ENCODE assay signal across 17 cellular contexts in the genomic region with DNA sequence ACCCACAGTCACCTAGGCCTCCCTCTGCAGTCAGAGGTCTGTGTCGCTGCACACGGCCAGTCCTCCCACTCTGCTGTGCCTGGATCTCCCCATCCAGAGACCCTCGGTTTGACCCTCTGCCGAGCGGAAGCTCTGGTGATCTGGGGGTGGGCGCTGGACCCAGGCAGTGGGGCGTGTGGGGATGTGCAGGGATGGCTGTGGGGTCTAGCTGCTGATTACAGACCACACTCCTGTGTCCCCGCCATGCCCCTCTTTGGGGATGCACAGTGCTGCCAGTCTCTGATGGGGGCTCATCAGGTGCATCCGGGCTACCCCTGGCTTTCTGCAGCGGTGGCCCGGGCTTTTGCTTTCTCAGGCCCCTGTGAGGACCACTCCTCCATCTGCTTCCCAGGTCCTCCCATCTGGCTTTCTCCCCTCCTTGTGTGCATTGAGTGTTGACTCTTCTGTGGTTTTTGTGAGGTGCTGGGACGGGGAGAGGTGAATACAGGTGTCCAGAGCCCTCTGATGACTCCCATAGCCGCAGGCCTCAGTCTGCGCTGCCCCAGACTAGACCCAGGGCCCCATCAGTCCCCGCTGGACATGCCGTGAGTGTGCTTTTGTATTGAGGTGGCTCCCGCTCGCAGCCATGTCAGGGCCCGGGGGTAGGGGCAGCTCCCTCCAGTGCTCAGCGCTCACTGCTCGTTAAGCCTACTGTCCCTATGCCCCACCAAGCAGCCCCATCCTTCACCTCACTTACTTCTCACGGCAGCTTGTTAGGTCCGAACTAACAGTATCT.
DNase-seq lines count a peak whose midpoint lies in the region; ATAC-seq and TF ChIP-seq lines count a peak whose summit lies in the region.
"Had no signal": no experiment of that assay in that cellular context is flagged by ENCODE, and none has a peak within 500 bp of the region (broad histone marks: within the 10 kb centered on the region; RNA-seq: fewer than 3 reads in every experiment).

No MANE protein-coding gene starts in this region.

- H3K36me3 ChIP-seq in trophoblast cell (ENCODE audit: control insufficient read depth in 1 of 2, insufficient read depth in 2 of 2, low read length in 2 of 2) = peaks cover 0 to 11% of the 10 kb centered on the region in 2 experiments

- no peaks in the 10 kb centered on the region for H3K27me3 ChIP-seq in trophoblast cell (ENCODE audit: insufficient read depth, low read length)

- H3K27me3 Mint-ChIP-seq in activated T-helper 1 cell treated with anti-CD3 and anti-CD28 coated beads, Interleukin-12 subunit alpha, Interleukin-12 subunit beta, Interleukin-2, Interleukin-4 antibody, amounts not matched to agents 30 ng/mL and 10 ng/mL and 1 ng/mL, durations not matched to agents 14 hours and 24 hours and 36 hours (ENCODE audit: insufficient read depth) = no peaks in the 10 kb centered on the region
- peaks cover 7% of the 10 kb centered on the region for H3K27me3 Mint-ChIP-seq in glutamatergic neuron (ENCODE audit: unreplicated experiment)
- H3K27me3 Mint-ChIP-seq: IgD-negative memory B cell had no signal

- H3K9me3 ChIP-seq in trophoblast cell (ENCODE audit: insufficient read depth, low read depth, low read length) = peaks cover 3% of the 10 kb centered on the region
- H3K9me3 ChIP-seq: A549 had no signal

- H2BK120ac ChIP-seq in trophoblast cell (ENCODE audit: insufficient read depth, low read length, poor library complexity) = no peak overlapping the region

- H3K79me2 ChIP-seq in trophoblast cell (ENCODE audit: control insufficient read depth, insufficient read depth, low read length, poor library complexity) = no peaks in the 10 kb centered on the region

- no peak overlapping the region for H2BK5ac ChIP-seq in trophoblast cell (ENCODE audit: low read depth, low read length, poor library complexity)

- H3K4me1 Mint-ChIP-seq in activated T-helper 1 cell treated with anti-CD3 and anti-CD28 coated beads, Interleukin-12 subunit alpha, Interleukin-12 subunit beta, Interleukin-2, Interleukin-4 antibody, amounts not matched to agents 30 ng/mL and 10 ng/mL and 1 ng/mL, durations not matched to agents 14 hours and 24 hours and 36 hours (ENCODE audit: low read depth) = peaks cover 12% of the 10 kb centered on the region
- peaks cover 7% of the 10 kb centered on the region for H3K4me1 Mint-ChIP-seq in glutamatergic neuron (ENCODE audit: low read depth, unreplicated experiment)

- no peak for TF ChIP-seq CTCF in glutamatergic neuron (IDR thresholded peaks at IDR 0.05; ENCODE audit: partially characterized antibody, unreplicated experiment)

- no peak overlapping the region for H4K91ac ChIP-seq in trophoblast cell (ENCODE audit: low read depth, low read length)

- H3K4me3 Mint-ChIP-seq in activated T-helper 1 cell treated with anti-CD3 and anti-CD28 coated beads, Interleukin-12 subunit alpha, Interleukin-12 subunit beta, Interleukin-2, Interleukin-4 antibody, amounts not matched to agents 30 ng/mL and 10 ng/mL and 1 ng/mL, durations not matched to agents 14 hours and 24 hours and 36 hours = no peak overlapping the region
- no peak overlapping the region for H3K4me3 Mint-ChIP-seq in glutamatergic neuron (ENCODE audit: unreplicated experiment)
- H3K4me3 Mint-ChIP-seq: CD8-positive, alpha-beta memory T cell; IgD-negative memory B cell had no signal

- DNase-seq in Right ventricle myocardium inferior (ENCODE audit: missing footprints) (peak; percentile 40), Right ventricle myocardium superior (no peak), trophoblast cell (no peak), glutamatergic neuron (no peak), NCI-H526 treated with DMSO at 0.1 percent for 48 hours (lab: John Stamatoyannopoulos, UW) (no peak)
- DNase-seq in activated T-helper 1 cell treated with anti-CD3 and anti-CD28 coated beads, Interleukin-12 subunit alpha, Interleukin-12 subunit beta, Interleukin-2, Interleukin-4 antibody, amounts not matched to agents 30 ng/mL and 10 ng/mL and 1 ng/mL, durations not matched to agents 14 hours and 24 hours and 36 hours (ENCODE audit: low spot score) = no peak
- DNase-seq: CD8-positive, alpha-beta memory T cell; GOT3; Karpas-422; NCI-H1417 treated with DMSO at 0.1 percent for 48 hours; NCI-H187 treated with DMSO at 0.1 percent for 48 hours; NCI-H2227 treated with DMSO at 0.1 percent for 48 hours; NCI-H524; PC-9 had no signal

- no peak for ATAC-seq in Right ventricle myocardium inferior
- ATAC-seq in Right ventricle myocardium superior (ENCODE audit: poor library complexity) = no peak
- no peak for ATAC-seq in GM21717 (IDR thresholded peaks at IDR 0.05; ENCODE audit: unreplicated experiment)
- ATAC-seq: A549 had no signal

- H3K4me3 ChIP-seq in trophoblast cell (ENCODE audit: low read depth, low read length) = no peak overlapping the region
- H3K4me3 ChIP-seq: A549, PC-9 had no signal

- H3K9ac ChIP-seq in trophoblast cell (ENCODE audit: low read length) = no peak overlapping the region

- no peak overlapping the region for H4K12ac ChIP-seq in trophoblast cell (ENCODE audit: low read depth, low read length)

- peaks cover 7% of the 10 kb centered on the region for H3K9me3 Mint-ChIP-seq in activated T-helper 1 cell treated with anti-CD3 and anti-CD28 coated beads, Interleukin-12 subunit alpha, Interleukin-12 subunit beta, Interleukin-2, Interleukin-4 antibody, amounts not matched to agents 30 ng/mL and 10 ng/mL and 1 ng/mL, durations not matched to agents 14 hours and 24 hours and 36 hours
- H3K9me3 Mint-ChIP-seq in glutamatergic neuron (ENCODE audit: unreplicated experiment) = peaks cover 15% of the 10 kb centered on the region
- H3K9me3 Mint-ChIP-seq: CD8-positive, alpha-beta memory T cell; IgD-negative memory B cell had no signal

- intact Hi-C loops in Right ventricle myocardium inferior (cut with DNase I) = no loop called here
- intact Hi-C loops in Right ventricle myocardium superior (cut with DNase I) = no loop called here
- intact Hi-C loops in activated T-helper 1 cell treated with anti-CD3 and anti-CD28 coated beads, Interleukin-12 subunit alpha, Interleukin-12 subunit beta, Interleukin-2, Interleukin-4 antibody, amounts not matched to agents 30 ng/mL and 10 ng/mL and 1 ng/mL, durations not matched to agents 14 hours and 24 hours and 36 hours (cut with micrococcal nuclease) = no loop called here

- H3K4me1 ChIP-seq in trophoblast cell (ENCODE audit: control insufficient read depth in 1 of 2, insufficient read depth in 2 of 2, low read length in 2 of 2) = no peaks in the 10 kb centered on the region
- H3K4me1 ChIP-seq: A549 had no signal

- H4K8ac ChIP-seq in trophoblast cell (ENCODE audit: low read depth, low read length) = no peak overlapping the region

- no peak overlapping the region for H3K27ac ChIP-seq in trophoblast cell (ENCODE audit: low read depth, low read length)
- H3K27ac ChIP-seq: A549, PC-9 had no signal

- H3K14ac ChIP-seq in trophoblast cell (ENCODE audit: low read length) = no peak overlapping the region

- no CpG with 5 or more reads among the region's 23 CpGs for WGBS in trophoblast cell (ENCODE audit: extremely low coverage, insufficient coverage, insufficient read length)

- H3K23ac ChIP-seq in trophoblast cell (ENCODE audit: low read length) = peak overlapping the region; percentile 41

- peaks cover 4% of the 10 kb centered on the region for H3K36me3 Mint-ChIP-seq in activated T-helper 1 cell treated with anti-CD3 and anti-CD28 coated beads, Interleukin-12 subunit alpha, Interleukin-12 subunit beta, Interleukin-2, Interleukin-4 antibody, amounts not matched to agents 30 ng/mL and 10 ng/mL and 1 ng/mL, durations not matched to agents 14 hours and 24 hours and 36 hours (ENCODE audit: low read depth)
- peaks cover 16% of the 10 kb centered on the region for H3K36me3 Mint-ChIP-seq in glutamatergic neuron (ENCODE audit: unreplicated experiment)

- no peak overlapping the region for H3K4me2 ChIP-seq in trophoblast cell (ENCODE audit: low read length)
- H3K4me2 ChIP-seq: A549, PC-9 had no signal

- no peaks in the 10 kb centered on the region for H3K79me1 ChIP-seq in trophoblast cell (ENCODE audit: low read length)

- no peak overlapping the region for H2AFZ ChIP-seq in trophoblast cell (ENCODE audit: insufficient read depth, low read length, poor library complexity)
- H2AFZ ChIP-seq: PC-9 had no signal

- no peak overlapping the region for H2AK5ac ChIP-seq in trophoblast cell (ENCODE audit: low read length)

- H2BK12ac ChIP-seq in trophoblast cell (ENCODE audit: low read length) = no peak overlapping the region

- no peak overlapping the region for H3K4ac ChIP-seq in trophoblast cell (ENCODE audit: low read depth, low read length)

- H3K27ac Mint-ChIP-seq in activated T-helper 1 cell treated with anti-CD3 and anti-CD28 coated beads, Interleukin-12 subunit alpha, Interleukin-12 subunit beta, Interleukin-2, Interleukin-4 antibody, amounts not matched to agents 30 ng/mL and 10 ng/mL and 1 ng/mL, durations not matched to agents 14 hours and 24 hours and 36 hours = peak overlapping the region; percentile 40
- H3K27ac Mint-ChIP-seq in glutamatergic neuron (ENCODE audit: unreplicated experiment) = no peak overlapping the region

- no peak overlapping the region for H3K18ac ChIP-seq in trophoblast cell (ENCODE audit: low read length)
